Comparison of ENCODE assay signal across 16 cellular contexts in the genomic region with DNA sequence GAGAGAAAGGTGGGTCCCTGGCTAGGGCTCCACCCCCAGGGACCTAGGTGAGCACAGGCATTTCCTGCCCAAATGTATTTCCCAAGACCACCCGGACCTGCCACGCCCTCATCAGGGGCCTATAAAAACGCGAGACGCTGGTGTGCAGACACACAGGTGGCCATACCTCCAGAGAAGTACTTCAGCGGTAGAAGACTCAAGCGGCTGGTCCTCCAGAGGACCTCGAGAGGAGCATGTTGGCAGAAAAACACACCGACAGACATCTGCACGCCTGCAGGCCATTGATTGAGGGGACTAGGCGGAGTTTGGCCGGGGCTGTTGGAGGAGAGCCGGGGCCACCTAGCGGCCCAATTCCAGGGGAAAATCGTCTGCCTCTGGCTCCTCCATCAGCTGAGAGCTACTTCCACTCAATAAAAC.
DNase-seq lines count a peak whose midpoint lies in the region; ATAC-seq and TF ChIP-seq lines count a peak whose summit lies in the region.
"Had no signal": no experiment of that assay in that cellular context is flagged by ENCODE, and none has a peak within 500 bp of the region (broad histone marks: within the 10 kb centered on the region; RNA-seq: fewer than 3 reads in every experiment).

No MANE protein-coding gene starts in this region.

- H3K27ac ChIP-seq in smooth muscle cell (ENCODE audit: low read depth) = no peak overlapping the region
- H3K27ac ChIP-seq: body of pancreas, heart right ventricle, neutrophil had no signal

- no peak overlapping the region for H3K9ac ChIP-seq in smooth muscle cell (ENCODE audit: low read depth)

- 77% methylated on average over 15 of the region's 15 CpGs for WGBS in smooth muscle cell (ENCODE audit: low lambda C conversion rate)

- no peaks in the 10 kb centered on the region for H3K27me3 ChIP-seq in smooth muscle cell (ENCODE audit: low read depth)
- H3K27me3 ChIP-seq: body of pancreas, heart right ventricle, neutrophil had no signal

- no peak overlapping the region for H2AFZ ChIP-seq in smooth muscle cell (ENCODE audit: low read depth)

- no peaks in the 10 kb centered on the region for H3K79me2 ChIP-seq in smooth muscle cell (ENCODE audit: low read depth)

- H3K9me3 ChIP-seq in smooth muscle cell (replicated peaks; ENCODE audit: low read depth) = no peaks in the 10 kb centered on the region
- H3K9me3 ChIP-seq: body of pancreas, heart right ventricle, neutrophil had no signal

- TF ChIP-seq CTCF in smooth muscle cell (IDR thresholded peaks at IDR 0.05; ENCODE audit: borderline replicate concordance, insufficient read depth, poor library complexity, severe bottlenecking) = peak; percentile 23

- no peaks in the 10 kb centered on the region for H3K36me3 ChIP-seq in smooth muscle cell (ENCODE audit: low read depth)
- H3K36me3 ChIP-seq: heart right ventricle, neutrophil had no signal

- no peak for ATAC-seq in HG02678 (IDR thresholded peaks at IDR 0.05; ENCODE audit: unreplicated experiment)
- no peak for ATAC-seq in GM21526 (IDR thresholded peaks at IDR 0.05; ENCODE audit: low FRiP score, unreplicated experiment)
- ATAC-seq: activated T-helper 17 cell treated with anti-CD3 and anti-CD28 coated beads, Interleukin-2, amount 50 U/mL, for 72 hours; body of pancreas; heart right ventricle had no signal

- H3K4me1 ChIP-seq in smooth muscle cell (ENCODE audit: low read depth) = no peaks in the 10 kb centered on the region
- H3K4me1 ChIP-seq: body of pancreas, heart right ventricle had no signal

- no peaks in the 10 kb centered on the region for H3F3A ChIP-seq in smooth muscle cell (ENCODE audit: low read depth)

- H3K4me3 ChIP-seq in smooth muscle cell = no peak overlapping the region
- H3K4me3 ChIP-seq: body of pancreas, heart right ventricle had no signal

- H3K4me2 ChIP-seq in smooth muscle cell = no peak overlapping the region

- no peaks in the 10 kb centered on the region for H4K20me1 ChIP-seq in smooth muscle cell (ENCODE audit: low read depth)

- DNase-seq in NCI-H2171 treated with DMSO at 0.1 percent for 48 hours (lab: John Stamatoyannopoulos, UW) (peak; percentile 21), NCI-H2171 (lab: John Stamatoyannopoulos, UW) (no peak), NCI-H2029 (lab: John Stamatoyannopoulos, UW) (peak; percentile 76), cerebellar cortex (ENCODE audit: low spot score) (peak; percentile 18), smooth muscle cell (lab: John Stamatoyannopoulos, UW; ENCODE audit: unreplicated experiment) (no peak), SW480 (ENCODE audit: low spot score) (no peak)
- DNase-seq: ACHN; activated CD4-positive, alpha-beta T cell treated with anti-CD3 and anti-CD28 coated beads, Interleukin-2, amount 10 ng/mL, durations not matched to agents 7 days and 5 days; body of pancreas; heart right ventricle; NCI-H1048; NCI-H82 had no signal

Comparison
In these comparisons a context has a peak if more than half of its experiments do, and no peak if none do; other contexts are left out.
1. DNase-seq: peak in NCI-H2171 treated with DMSO at 0.1 percent for 48 hours (single experiment), NCI-H2029 (single experiment) and cerebellar cortex (single experiment); none in NCI-H2171 (single experiment), smooth muscle cell (single experiment) and SW480 (single experiment).